ENCODE assay signal across 15 cellular contexts in genomic region chr1:66938618-66939017, GRCh38. TPM values are rescaled to one million over a fixed set of nuclear protein-coding genes. Genes with fewer than 3 reads are reported as not detected.
DNase-seq lines count a peak whose midpoint lies in the region; ATAC-seq, FAIRE-seq and TF ChIP-seq lines count a peak whose summit lies in the region.
"Had no signal": no experiment of that assay in that cellular context is flagged by ENCODE, and none has a peak within 500 bp of the region (broad histone marks: within the 10 kb centered on the region; RNA-seq: fewer than 3 reads in every experiment).

No MANE protein-coding gene starts in this region.

- in situ Hi-C loops in GM12878 (cut with MboI) = loop anchor here (25.0 kb wide), 2 partner anchors 551 to 676 kb away; no protein-coding TSS in a partner anchor

- no peak overlapping the region for H3K27ac Mint-ChIP-seq in activated naive CD4-positive, alpha-beta T cell treated with anti-CD3 and anti-CD28 coated beads, Interleukin-2, amount 50 U/mL, for 24 hours
- no peak overlapping the region for H3K27ac Mint-ChIP-seq in activated naive CD4-positive, alpha-beta T cell treated with anti-CD3 and anti-CD28 coated beads for 36 hours
- H3K27ac Mint-ChIP-seq in osteocyte (ENCODE audit: unreplicated experiment) (peak overlapping the region; percentile 70), progenitor cell of endocrine pancreas (no peak overlapping the region)
- H3K27ac Mint-ChIP-seq: activated CD4-positive, alpha-beta T cell treated with anti-CD3 and anti-CD28 coated beads, Interleukin-2, amount 10 ng/mL, durations not matched to agents 7 days and 5 days; activated naive CD4-positive, alpha-beta T cell treated with anti-CD3 and anti-CD28 coated beads, Interleukin-2, amount 50 U/mL, for 72 hours had no signal

- CTCF ChIA-PET in activated naive CD4-positive, alpha-beta T cell treated with anti-CD3 and anti-CD28 coated beads for 36 hours (lab: Charles Lee) = no interaction called here
- CTCF ChIA-PET in GM12878 (lab: Yijun Ruan, JAX) = interaction anchor here (1.1 to 1.6 kb wide), 4 partner anchors 57 to 276 kb away, joined by 3 to 5 read pairs (median 4); no protein-coding TSS in a partner anchor

- H3K9me3 ChIP-seq in GM12878 (replicated peaks; ENCODE audit: control insufficient read depth, insufficient read depth, low read length) = no peaks in the 10 kb centered on the region

- no peak overlapping the region for H3K9ac ChIP-seq in GM12878 (ENCODE audit: control insufficient read depth, insufficient read depth, low read length)

- no peaks in the 10 kb centered on the region for H4K20me1 ChIP-seq in GM12878 (ENCODE audit: control insufficient read depth, insufficient read depth)

- TF ChIP-seq POLR2A in GM12878 (IDR thresholded peaks at IDR 0.05; ENCODE audit: low read depth, low read length) = no peak

- no TSS peak for BruUV-seq in GM12878 (replicated peaks; lab: Mats Ljungman, UMichigan)

- H3K27me3 ChIP-seq in GM12878 (replicated peaks in 1 of 2; ENCODE audit: control insufficient read depth in 2 of 2, insufficient read depth in 2 of 2, low read length in 1 of 2) = no peaks in the 10 kb centered on the region

- peaks cover 4 to 7% of the 10 kb centered on the region in 2 experiments for H3K36me3 ChIP-seq in GM12878 (ENCODE audit: control insufficient read depth in 2 of 2, insufficient read depth in 2 of 2, low read length in 1 of 2)

- SMC1A ChIA-PET in GM12878 (lab: Charles Lee; ENCODE audit: uncharacterized antibody, unreplicated experiment) = interaction anchor here (0.7 to 2.6 kb wide), 8 partner anchors 10 to 211 kb away, joined by 3 to 11 read pairs (median 3); no protein-coding TSS in a partner anchor

- TF ChIP-seq CTCF in GM12878 (IDR thresholded peaks at IDR 0.05 in 2 of 3, conservative IDR thresholded peaks at IDR 0.05 in 1 of 3; ENCODE audit: control insufficient read depth in 2 of 3, extremely low read depth in 1 of 3, insufficient read depth in 1 of 3, low read depth in 3 of 3, low read length in 3 of 3) = no peak
- no peak for TF ChIP-seq CTCF in osteocyte (IDR thresholded peaks at IDR 0.05)
- no peak for TF ChIP-seq CTCF in progenitor cell of endocrine pancreas (IDR thresholded peaks at IDR 0.05; ENCODE audit: unreplicated experiment)

- RAD21 ChIA-PET in GM12878 (lab: Charles Lee; ENCODE audit: unreplicated experiment) = interaction anchor here (0.7 to 0.8 kb wide), 3 partner anchors 17 to 574 kb away, joined by 3 to 4 read pairs (median 3); no protein-coding TSS in a partner anchor

- POLR2A ChIA-PET in GM12878 (lab: Charles Lee) = interaction anchor here (1.2 to 1.7 kb wide), 3 partner anchors 13 to 22 kb away, joined by 3 to 9 read pairs (median 3); partner anchors contain the start of genes DNAI4 and MIER1

- TF ChIP-seq RAD21 in GM12878 (IDR thresholded peaks at IDR 0.05; ENCODE audit: insufficient read depth, low read depth, low read length) = no peak

- no peak for FAIRE-seq in GM12878 (lab: Jason Lieb, UNC)

- peaks cover 91% of the 10 kb centered on the region for H3K4me1 Mint-ChIP-seq in activated naive CD4-positive, alpha-beta T cell treated with anti-CD3 and anti-CD28 coated beads, Interleukin-2, amount 50 U/mL, for 24 hours
- peaks cover 84% of the 10 kb centered on the region for H3K4me1 Mint-ChIP-seq in activated naive CD4-positive, alpha-beta T cell treated with anti-CD3 and anti-CD28 coated beads for 36 hours (ENCODE audit: low read depth)
- H3K4me1 Mint-ChIP-seq in osteocyte (ENCODE audit: unreplicated experiment) (peaks cover 79% of the 10 kb centered on the region), progenitor cell of endocrine pancreas (ENCODE audit: low read depth) (peaks cover 11% of the 10 kb centered on the region)

- no peak for DNase-seq in activated naive CD4-positive, alpha-beta T cell treated with anti-CD3 and anti-CD28 coated beads for 36 hours
- DNase-seq in NCI-H226 (peak; percentile 34), GM12878 (ENCODE audit: low read depth, low spot score) (no peak), osteocyte (ENCODE audit: extremely low spot score, unreplicated experiment) (no peak), progenitor cell of endocrine pancreas (ENCODE audit: low spot score, unreplicated experiment) (no peak), NCI-H446 treated with DMSO at 0.1 percent for 48 hours (lab: John Stamatoyannopoulos, UW) (no peak)
- DNase-seq: activated CD4-positive, alpha-beta T cell treated with anti-CD3 and anti-CD28 coated beads, Interleukin-2, amount 10 ng/mL, durations not matched to agents 7 days and 5 days; effector CD4-positive, alpha-beta T cell; glutamatergic neuron; NCI-H1105; NCI-H526 treated with DMSO at 0.1 percent for 48 hours had no signal

- H3K4me3 ChIP-seq in GM12878 = no peak overlapping the region
- H3K4me3 ChIP-seq: lung had no signal

- H3K4me2 ChIP-seq in GM12878 (ENCODE audit: control insufficient read depth, insufficient read depth) = no peak overlapping the region

- H3K79me2 ChIP-seq in GM12878 (ENCODE audit: control insufficient read depth, insufficient read depth, low read length) = peaks cover 90% of the 10 kb centered on the region

- H3K36me3 Mint-ChIP-seq in activated naive CD4-positive, alpha-beta T cell treated with anti-CD3 and anti-CD28 coated beads, Interleukin-2, amount 50 U/mL, for 24 hours = peaks cover 15% of the 10 kb centered on the region
- peaks cover 28% of the 10 kb centered on the region for H3K36me3 Mint-ChIP-seq in activated naive CD4-positive, alpha-beta T cell treated with anti-CD3 and anti-CD28 coated beads for 36 hours (ENCODE audit: low read depth)
- H3K36me3 Mint-ChIP-seq in osteocyte (ENCODE audit: unreplicated experiment) = peaks cover 16% of the 10 kb centered on the region
- peaks cover 2% of the 10 kb centered on the region for H3K36me3 Mint-ChIP-seq in progenitor cell of endocrine pancreas (ENCODE audit: insufficient read depth)

- TF ChIP-seq EP300 in GM12878 (IDR thresholded peaks at IDR 0.05; ENCODE audit: borderline replicate concordance in 1 of 2, control insufficient read depth in 1 of 2, low read depth in 2 of 2, low read length in 2 of 2) = no peak

- no peak overlapping the region for H2AFZ ChIP-seq in GM12878 (ENCODE audit: control insufficient read depth, low read depth, low read length)

- H3K27ac ChIP-seq in GM12878 (ENCODE audit: control insufficient read depth, insufficient read depth) = peak overlapping the region; percentile 2; the same call in 1 of the 2 replicates

- no peaks in the 10 kb centered on the region for H3K9me3 Mint-ChIP-seq in activated naive CD4-positive, alpha-beta T cell treated with anti-CD3 and anti-CD28 coated beads, Interleukin-2, amount 50 U/mL, for 24 hours
- no peaks in the 10 kb centered on the region for H3K9me3 Mint-ChIP-seq in activated naive CD4-positive, alpha-beta T cell treated with anti-CD3 and anti-CD28 coated beads for 36 hours
- H3K9me3 Mint-ChIP-seq in osteocyte (ENCODE audit: unreplicated experiment) (no peaks in the 10 kb centered on the region), progenitor cell of endocrine pancreas (ENCODE audit: low read depth) (no peaks in the 10 kb centered on the region)
- H3K9me3 Mint-ChIP-seq: activated CD4-positive, alpha-beta T cell treated with anti-CD3 and anti-CD28 coated beads, Interleukin-2, amount 10 ng/mL, durations not matched to agents 7 days and 5 days; activated naive CD4-positive, alpha-beta T cell treated with anti-CD3 and anti-CD28 coated beads, Interleukin-2, amount 50 U/mL, for 72 hours had no signal

- peak overlapping the region; percentile 68 for H3K4me3 Mint-ChIP-seq in activated naive CD4-positive, alpha-beta T cell treated with anti-CD3 and anti-CD28 coated beads, Interleukin-2, amount 50 U/mL, for 24 hours
- no peak overlapping the region for H3K4me3 Mint-ChIP-seq in activated naive CD4-positive, alpha-beta T cell treated with anti-CD3 and anti-CD28 coated beads for 36 hours
- no peak overlapping the region for H3K4me3 Mint-ChIP-seq in osteocyte (ENCODE audit: unreplicated experiment)
- no peak overlapping the region for H3K4me3 Mint-ChIP-seq in progenitor cell of endocrine pancreas (ENCODE audit: low read depth)
- H3K4me3 Mint-ChIP-seq: activated CD4-positive, alpha-beta T cell treated with anti-CD3 and anti-CD28 coated beads, Interleukin-2, amount 10 ng/mL, durations not matched to agents 7 days and 5 days had no signal

- ATAC-seq in GM12878 (peak; percentile 25), GM19452 (IDR thresholded peaks at IDR 0.05; ENCODE audit: unreplicated experiment) (no peak)
- ATAC-seq: activated naive CD4-positive, alpha-beta T cell treated with anti-CD3 and anti-CD28 coated beads, Interleukin-2, amount 50 U/mL, for 72 hours had no signal

- H3K27me3 Mint-ChIP-seq in activated naive CD4-positive, alpha-beta T cell treated with anti-CD3 and anti-CD28 coated beads, Interleukin-2, amount 50 U/mL, for 24 hours = no peaks in the 10 kb centered on the region
- H3K27me3 Mint-ChIP-seq in activated naive CD4-positive, alpha-beta T cell treated with anti-CD3 and anti-CD28 coated beads for 36 hours (ENCODE audit: low read depth) = no peaks in the 10 kb centered on the region
- H3K27me3 Mint-ChIP-seq in osteocyte (ENCODE audit: unreplicated experiment) (no peaks in the 10 kb centered on the region), progenitor cell of endocrine pancreas (no peaks in the 10 kb centered on the region)
- H3K27me3 Mint-ChIP-seq: activated CD4-positive, alpha-beta T cell treated with anti-CD3 and anti-CD28 coated beads, Interleukin-2, amount 10 ng/mL, durations not matched to agents 7 days and 5 days had no signal

- intact Hi-C loops in activated naive CD4-positive, alpha-beta T cell treated with anti-CD3 and anti-CD28 coated beads for 36 hours (cut with micrococcal nuclease) = loop anchor here (1.0 to 10.0 kb wide), 4 partner anchors 8 to 1874 kb away; no protein-coding TSS in a partner anchor
- intact Hi-C loops in GM12878 (cut with micrococcal nuclease; ENCODE audit: unreplicated experiment) = loop anchor here (10.0 kb wide), 2 partner anchors 564 to 664 kb away; no protein-coding TSS in a partner anchor

- peaks cover 2% of the 10 kb centered on the region; the same call in 1 of the 2 replicates for H3K4me1 ChIP-seq in GM12878 (ENCODE audit: control insufficient read depth, insufficient read depth, low read length)

RNA-seq across cellular contexts. Expression of gene MIER1, which starts 13.8 kb away (rescaled TPM):
- 10 to 100 TPM; 56.5 to 58.3 TPM for total RNA-seq in activated naive CD4-positive, alpha-beta T cell treated with anti-CD3 and anti-CD28 coated beads for 36 hours
- 88.2 and 97.4 TPM in 2 replicates for total RNA-seq in GM12878 (2013; cell fraction: nucleolus; rRNA removed)
- total RNA-seq in GM12878 (2014; rRNA removed) (24.7 and 30.9 TPM in 2 replicates), GM12878 (2014; rRNA removed; fragmentation: Illumina TruSeq; extraction: Trizol) (33.9 and 34.2 TPM in 2 replicates), GM12878 (2021) (29.7 and 31.4 TPM in 2 replicates), osteocyte (45.8 and 48.3 TPM in 2 replicates), progenitor cell of endocrine pancreas (31.8 and 32.5 TPM in 2 replicates)
- 10.0 TPM for polyA plus RNA-seq in GM12878 (2011; ENCODE audit: low read depth)
- polyA plus RNA-seq in GM12878 (2011; rRNA removed) (22.8 and 39.8 TPM in 2 replicates), GM12878 (2014; fragmentation: Illumina TruSeq; extraction: Trizol) (26.6 and 32.5 TPM in 2 replicates), GM12878 (2014; fragmentation: Nextera tagmentation; extraction: Ambion mirVana) (10 to 100 TPM; 16.1 to 24.6 TPM), GM12878 (2014; rRNA removed) (13.4 and 13.6 TPM in 2 replicates), GM12878 (2016; fragmentation: Nextera tagmentation; extraction: Ambion mirVana) (10 to 100 TPM; 35.2 to 39.8 TPM)
- 6.0 and 6.5 TPM in 2 replicates for polyA plus RNA-seq in GM12878 (2011; cell fraction: cytosol; rRNA removed)
- 11.9 and 13.5 TPM in 2 replicates for polyA plus RNA-seq in GM12878 (2011; cell fraction: nucleus; rRNA removed)
- 17.3 and 18.4 TPM in 2 replicates for polyA plus RNA-seq in GM12878 (2012)
- polyA minus RNA-seq in GM12878 (2011; rRNA and poly(A)+ RNA removed) = 24.2 and 30.5 TPM in 2 replicates
- 15.0 and 16.9 TPM in 2 replicates for polyA minus RNA-seq in GM12878 (2011; cell fraction: cytosol; rRNA and poly(A)+ RNA removed)
- polyA minus RNA-seq in GM12878 (2011; cell fraction: nucleus; rRNA and poly(A)+ RNA removed) = 32.2 and 64.8 TPM in 2 replicates

RNA-seq across cellular contexts. Expression of gene DNAI4, which starts 14.0 kb away (rescaled TPM):
- 1 to 10 TPM in 1 of 2 experiments, under 1 TPM in 1; 0.83 to 1.5 TPM for total RNA-seq in activated naive CD4-positive, alpha-beta T cell treated with anti-CD3 and anti-CD28 coated beads for 36 hours
- total RNA-seq in GM12878 (2013; cell fraction: nucleolus; rRNA removed) = 0.19 TPM in 1 of 2 replicates, not detected in the other
- 0.16 TPM in 1 of 2 replicates, not detected in the other for total RNA-seq in GM12878 (2014; rRNA removed)
- total RNA-seq in GM12878 (2014; rRNA removed; fragmentation: Illumina TruSeq; extraction: Trizol) = 0.23 and 0.27 TPM in 2 replicates
- 0.46 and 0.77 TPM in 2 replicates for total RNA-seq in GM12878 (2021)
- not detected for polyA plus RNA-seq in GM12878 (2011; ENCODE audit: low read depth)
- 0.24 and 0.98 TPM in 2 replicates for polyA plus RNA-seq in GM12878 (2011; rRNA removed)
- 0.09 TPM in 1 of 2 replicates, not detected in the other for polyA plus RNA-seq in GM12878 (2011; cell fraction: cytosol; rRNA removed)
- polyA plus RNA-seq in GM12878 (2011; cell fraction: nucleus; rRNA removed) = 0.13 TPM in 1 of 2 replicates, not detected in the other
- 0.08 and 0.22 TPM in 2 replicates for polyA plus RNA-seq in GM12878 (2012)
- 0.10 and 0.13 TPM in 2 replicates for polyA plus RNA-seq in GM12878 (2014; fragmentation: Illumina TruSeq; extraction: Trizol)
- polyA plus RNA-seq in GM12878 (2014; fragmentation: Nextera tagmentation; extraction: Ambion mirVana) = under 1 TPM; 0.15 to 0.21 TPM
- polyA plus RNA-seq in GM12878 (2014; rRNA removed) = 0.15 and 0.27 TPM in 2 replicates
- 1 to 10 TPM; 1.2 to 2.3 TPM for polyA plus RNA-seq in GM12878 (2016; fragmentation: Nextera tagmentation; extraction: Ambion mirVana)
- polyA minus RNA-seq in GM12878 (2011; rRNA and poly(A)+ RNA removed) = not detected in 2 replicates
- not detected in 2 replicates for polyA minus RNA-seq in GM12878 (2011; cell fraction: cytosol; rRNA and poly(A)+ RNA removed)
- polyA minus RNA-seq in GM12878 (2011; cell fraction: nucleus; rRNA and poly(A)+ RNA removed) = 0.10 TPM in 1 of 2 replicates, not detected in the other
- total RNA-seq in osteocyte = 8.9 and 10.0 TPM in 2 replicates
- 11.7 and 14.3 TPM in 2 replicates for total RNA-seq in progenitor cell of endocrine pancreas
